15 cellular contexts compared by ENCODE assay signal in the genomic region with DNA sequence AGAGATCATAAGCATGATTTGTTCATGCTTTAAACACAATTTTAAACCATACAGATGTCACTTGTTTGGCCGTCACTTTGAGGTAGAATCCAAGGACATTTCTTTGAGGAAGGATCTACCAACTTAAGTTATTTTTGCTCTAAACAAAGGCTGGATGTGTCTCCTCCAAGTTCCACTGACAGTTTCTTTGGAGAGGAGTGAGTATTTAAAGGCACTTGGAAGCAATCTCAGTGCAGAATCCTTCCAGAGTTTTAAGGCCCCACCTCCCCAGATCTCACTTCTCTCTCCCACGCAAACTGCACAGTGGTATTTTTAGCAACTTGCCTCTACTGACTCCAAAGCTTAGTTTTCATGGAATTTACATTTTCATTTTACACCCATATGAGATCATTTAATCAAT.
DNase-seq lines count a peak whose midpoint lies in the region; ATAC-seq and TF ChIP-seq lines count a peak whose summit lies in the region.
"Had no signal": no experiment of that assay in that cellular context is flagged by ENCODE, and none has a peak within 500 bp of the region (broad histone marks: within the 10 kb centered on the region; RNA-seq: fewer than 3 reads in every experiment).

No MANE protein-coding gene starts in this region.

- TF ChIP-seq CTCF in nephron (IDR thresholded peaks at IDR 0.05; ENCODE audit: unreplicated experiment in 3 of 3) (no peak), lower lobe of right lung (IDR thresholded peaks at IDR 0.05) (no peak)

- no peak overlapping the region for H3K4me3 ChIP-seq in lower lobe of right lung
- H3K4me3 ChIP-seq: GM23338, HAP-1 had no signal

- intact Hi-C loops in lower lobe of right lung (cut with DNase I), result no loop called here

- no peaks in the 10 kb centered on the region for H3K36me3 ChIP-seq in lower lobe of right lung
- H3K36me3 ChIP-seq: BE2C, HAP-1 had no signal

- H3K27ac ChIP-seq in caudate nucleus (ENCODE audit: low read depth, low read length) (peak overlapping the region; percentile 61), temporal lobe (ENCODE audit: low read depth, low read length) (peak overlapping the region; percentile 72), lower lobe of right lung (no peak overlapping the region)
- H3K27ac ChIP-seq: C4-2B, HL-60 had no signal

- H3K27me3 ChIP-seq in lower lobe of right lung (ENCODE audit: low read depth), result no peaks in the 10 kb centered on the region
- H3K27me3 ChIP-seq: BE2C had no signal

- DNase-seq in caudate nucleus (lab: John Stamatoyannopoulos, UW) (no peak), hepatic stellate cell (ENCODE audit: low spot score) (peak; percentile 5), nucleus accumbens (lab: John Stamatoyannopoulos, UW) (no peak), lower lobe of right lung (no peak)
- DNase-seq in activated naive CD8-positive, alpha-beta T cell treated with anti-CD3 and anti-CD28 coated beads for 36 hours, result no peak
- DNase-seq: BE2C; CD4-positive, alpha-beta memory T cell; DMS79 had no signal

- H3K27ac Mint-ChIP-seq in nephron, result peak overlapping the region in 2 of 3 experiments; percentile 33 to 91
- H3K27ac Mint-ChIP-seq in activated naive CD8-positive, alpha-beta T cell treated with anti-CD3 and anti-CD28 coated beads for 36 hours, result no peak overlapping the region
- H3K27ac Mint-ChIP-seq: CD4-positive, alpha-beta memory T cell; GM23338 had no signal

- H3K36me3 Mint-ChIP-seq in nephron (ENCODE audit: low read depth), result no peaks in the 10 kb centered on the region
- H3K36me3 Mint-ChIP-seq in activated naive CD8-positive, alpha-beta T cell treated with anti-CD3 and anti-CD28 coated beads for 36 hours, result no peaks in the 10 kb centered on the region
- H3K36me3 Mint-ChIP-seq: CD4-positive, alpha-beta memory T cell had no signal

- H3K9me3 Mint-ChIP-seq in nephron, result no peaks in the 10 kb centered on the region
- no peaks in the 10 kb centered on the region for H3K9me3 Mint-ChIP-seq in activated naive CD8-positive, alpha-beta T cell treated with anti-CD3 and anti-CD28 coated beads for 36 hours
- H3K9me3 Mint-ChIP-seq: GM23338 had no signal

- H3K9me3 ChIP-seq in lower lobe of right lung, result no peaks in the 10 kb centered on the region
- H3K9me3 ChIP-seq: BE2C, HAP-1 had no signal

- H3K27me3 Mint-ChIP-seq in nephron (ENCODE audit: low read depth), result peaks cover 35% of the 10 kb centered on the region
- peaks cover 9% of the 10 kb centered on the region for H3K27me3 Mint-ChIP-seq in activated naive CD8-positive, alpha-beta T cell treated with anti-CD3 and anti-CD28 coated beads for 36 hours

- H3K4me3 Mint-ChIP-seq in nephron, result peak overlapping the region in 1 of 3 experiments; percentile 27
- no peak overlapping the region for H3K4me3 Mint-ChIP-seq in activated naive CD8-positive, alpha-beta T cell treated with anti-CD3 and anti-CD28 coated beads for 36 hours
- H3K4me3 Mint-ChIP-seq: CD4-positive, alpha-beta memory T cell; GM23338 had no signal

- peaks cover 49% of the 10 kb centered on the region for H3K4me1 Mint-ChIP-seq in nephron
- H3K4me1 Mint-ChIP-seq in activated naive CD8-positive, alpha-beta T cell treated with anti-CD3 and anti-CD28 coated beads for 36 hours, result no peaks in the 10 kb centered on the region
- H3K4me1 Mint-ChIP-seq: CD4-positive, alpha-beta memory T cell had no signal

- peaks cover 5% of the 10 kb centered on the region for H3K4me1 ChIP-seq in lower lobe of right lung
- H3K4me1 ChIP-seq: BE2C, HAP-1 had no signal

- no peak for ATAC-seq in HG03565 (IDR thresholded peaks at IDR 0.05; ENCODE audit: unreplicated experiment)
- no peak for ATAC-seq in lower lobe of right lung
